Comparison of ENCODE assay signal across 18 cellular contexts in genomic region chr5:68012429-68012828, GRCh38.
"Had no signal": no experiment of that assay in that cellular context is flagged by ENCODE, and none has a peak within 500 bp of the region (broad histone marks: within the 10 kb centered on the region; RNA-seq: fewer than 3 reads in every experiment).

No MANE protein-coding gene starts in this region.

- DNase-seq: activated CD4-positive, alpha-beta T cell treated with anti-CD3 and anti-CD28 coated beads for 36 hours; activated CD8-positive, alpha-beta T cell treated with anti-CD3 and anti-CD28 coated beads, Interleukin-2, amount 10 ng/mL, durations not matched to agents 7 days and 5 days; activated naive CD4-positive, alpha-beta T cell treated with anti-CD3 and anti-CD28 coated beads, Interleukin-2, amount 10 ng/mL, durations not matched to agents 7 days and 5 days; head of caudate nucleus; islet precursor cell; midbrain; retina; stimulated activated CD4-positive, alpha-beta T cell treated with anti-CD3 and anti-CD28 coated beads, Interleukin-4, amount 100 ng/mL, for 4 hours; stomach; T-cell; T1000; WERI-Rb-1 had no signal

- H3K9ac ChIP-seq: neural progenitor cell, parathyroid adenoma had no signal

- H3K27ac ChIP-seq: foreskin keratinocyte, neural progenitor cell, parathyroid adenoma, skin epidermis, stomach, vagina, WERI-Rb-1 had no signal

- ATAC-seq: activated CD4-positive, alpha-beta T cell treated with anti-CD3 and anti-CD28 coated beads for 36 hours; activated CD8-positive, alpha-beta T cell treated with anti-CD3 and anti-CD28 coated beads, Interleukin-2, amount 10 ng/mL, durations not matched to agents 7 days and 5 days; activated T-helper 17 cell treated with anti-CD3 and anti-CD28 coated beads, Interleukin-2, amount 50 U/mL, for 72 hours; foreskin keratinocyte; T-cell had no signal

- H3K4me2 ChIP-seq: neural progenitor cell had no signal

- H3K36me3 ChIP-seq: neural progenitor cell, stomach, vagina, WERI-Rb-1 had no signal

- H3K4me1 ChIP-seq: neural progenitor cell, parathyroid adenoma, stomach, vagina had no signal

- H3K9me3 ChIP-seq: stomach, vagina had no signal

- H2AFZ ChIP-seq: neural progenitor cell, parathyroid adenoma had no signal

- H3K4me3 ChIP-seq: neural progenitor cell, skin epidermis, stomach, vagina had no signal

- H3K27me3 ChIP-seq: foreskin keratinocyte, neural progenitor cell, stomach, vagina had no signal
